ENCODE assay signal across 29 cellular contexts in the genomic region with DNA sequence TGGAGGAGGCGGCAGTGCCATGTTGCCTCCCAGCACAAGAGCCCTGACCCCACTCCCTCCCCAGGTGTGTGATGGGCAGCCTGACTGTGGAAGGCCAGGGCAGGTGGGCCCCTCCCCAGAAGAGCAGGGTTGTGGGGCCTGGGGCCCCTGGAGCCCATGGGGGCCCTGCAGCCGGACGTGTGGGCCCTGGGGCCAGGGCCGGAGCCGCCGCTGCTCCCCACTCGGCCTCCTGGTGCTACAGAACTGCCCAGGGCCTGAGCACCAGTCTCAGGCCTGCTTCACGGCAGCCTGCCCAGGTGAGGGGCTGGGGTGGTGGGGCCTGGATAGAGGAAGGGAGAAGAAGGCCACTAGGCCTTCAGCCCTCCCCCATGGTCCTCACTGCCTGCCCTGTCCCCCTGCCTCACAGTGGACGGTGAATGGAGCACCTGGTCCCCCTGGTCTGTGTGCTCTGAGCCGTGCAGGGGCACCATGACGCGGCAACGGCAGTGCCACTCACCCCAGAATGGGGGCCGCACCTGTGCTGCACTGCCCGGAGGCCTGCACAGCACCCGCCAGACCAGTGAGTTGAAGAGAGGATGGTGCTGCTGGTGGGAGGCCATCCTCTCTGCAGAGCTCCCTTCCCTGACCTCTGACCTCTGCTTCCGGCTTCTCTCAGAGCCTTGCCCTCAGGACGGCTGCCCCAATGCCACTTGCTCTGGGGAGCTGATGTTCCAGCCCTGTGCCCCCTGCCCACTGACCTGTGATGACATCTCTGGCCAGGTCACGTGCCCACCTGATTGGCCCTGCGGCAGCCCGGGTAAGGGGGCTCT. TPM values are rescaled to one million over a fixed set of nuclear protein-coding genes. Genes with fewer than 3 reads are reported as not detected.
"Had no signal": no experiment of that assay in that cellular context is flagged by ENCODE, and none has a peak within 500 bp of the region (broad histone marks: within the 10 kb centered on the region; RNA-seq: fewer than 3 reads in every experiment).

No MANE protein-coding gene starts in this region.

- H3K4me1 ChIP-seq: pancreas, psoas muscle, uterus had no signal

- H3K27ac ChIP-seq: left lung, lower lobe of right lung, pancreas, psoas muscle, sigmoid colon, spleen, suprapubic skin, thoracic aorta, tibial artery, uterus had no signal

- H3K4me1 Mint-ChIP-seq: immature natural killer cell; stimulated activated effector memory CD8-positive, alpha-beta T cell treated with anti-CD3 and anti-CD28 coated beads, Interleukin-12 subunit alpha, Interleukin-12 subunit beta, amount 100 ng/mL, for 72 hours had no signal

- H3K9me3 ChIP-seq: left lung, lower lobe of right lung, pancreas, psoas muscle, sigmoid colon, spleen, suprapubic skin, thoracic aorta, tibial artery, uterus had no signal

- FAIRE-seq: islet of Langerhans, kidney, pancreas, small intestine had no signal

- ATAC-seq: left colon; left lung; lower lobe of right lung; natural killer cell; pancreas; psoas muscle; stimulated activated effector memory CD8-positive, alpha-beta T cell treated with anti-CD3 and anti-CD28 coated beads, Interleukin-12 subunit alpha, Interleukin-12 subunit beta, amount 100 ng/mL, for 72 hours had no signal

- H3K27me3 ChIP-seq: uterus had no signal

- H3K4me3 Mint-ChIP-seq: immature natural killer cell; mesothelial cell of epicardium; natural killer cell; stimulated activated effector memory CD8-positive, alpha-beta T cell treated with anti-CD3 and anti-CD28 coated beads, Interleukin-12 subunit alpha, Interleukin-12 subunit beta, amount 100 ng/mL, for 72 hours; type B pancreatic cell had no signal

- H3K36me3 Mint-ChIP-seq: immature natural killer cell; naive B cell; natural killer cell; stimulated activated effector memory CD8-positive, alpha-beta T cell treated with anti-CD3 and anti-CD28 coated beads, Interleukin-12 subunit alpha, Interleukin-12 subunit beta, amount 100 ng/mL, for 72 hours; type B pancreatic cell had no signal

- H3K27ac Mint-ChIP-seq: immature natural killer cell; mesothelial cell of epicardium; naive B cell; natural killer cell; stimulated activated effector memory CD8-positive, alpha-beta T cell treated with anti-CD3 and anti-CD28 coated beads, Interleukin-12 subunit alpha, Interleukin-12 subunit beta, amount 100 ng/mL, for 72 hours; type B pancreatic cell had no signal

- H3K9me3 Mint-ChIP-seq: immature natural killer cell; mesothelial cell of epicardium; naive B cell; natural killer cell; stimulated activated effector memory CD8-positive, alpha-beta T cell treated with anti-CD3 and anti-CD28 coated beads, Interleukin-12 subunit alpha, Interleukin-12 subunit beta, amount 100 ng/mL, for 72 hours; type B pancreatic cell had no signal

- H3K36me3 ChIP-seq: left lung, lower lobe of right lung, pancreas, sigmoid colon, spleen, suprapubic skin, thoracic aorta, tibial artery, uterus had no signal

- H3K4me3 ChIP-seq: left lung, lower lobe of right lung, pancreas, psoas muscle, sigmoid colon, spleen, suprapubic skin, thoracic aorta, tibial artery, uterus had no signal

- DNase-seq: head of caudate nucleus; hypothalamus; immature natural killer cell; kidney; left colon; left lung; lower lobe of right lung; mammary epithelial cell; mesenchymal stem cell; naive B cell; natural killer cell; nucleus accumbens; posterior cingulate gyrus; psoas muscle; sigmoid colon; small intestine; spleen; stimulated activated CD4-positive, alpha-beta T cell treated with anti-CD3 and anti-CD28 coated beads, Interleukin-4, amount 100 ng/mL, for 24 hours; stimulated activated naive CD4-positive, alpha-beta T cell treated with Interleukin-2 at 50 U/mL for 16 hours; tibial artery; uterus had no signal

RNA-seq across cellular contexts. Expression of a gene that starts 18.2 kb away (rescaled TPM):
- total RNA-seq: osteoblast had no signal
